Comparison of ENCODE assay signal across 10 cellular contexts in the genomic region with DNA sequence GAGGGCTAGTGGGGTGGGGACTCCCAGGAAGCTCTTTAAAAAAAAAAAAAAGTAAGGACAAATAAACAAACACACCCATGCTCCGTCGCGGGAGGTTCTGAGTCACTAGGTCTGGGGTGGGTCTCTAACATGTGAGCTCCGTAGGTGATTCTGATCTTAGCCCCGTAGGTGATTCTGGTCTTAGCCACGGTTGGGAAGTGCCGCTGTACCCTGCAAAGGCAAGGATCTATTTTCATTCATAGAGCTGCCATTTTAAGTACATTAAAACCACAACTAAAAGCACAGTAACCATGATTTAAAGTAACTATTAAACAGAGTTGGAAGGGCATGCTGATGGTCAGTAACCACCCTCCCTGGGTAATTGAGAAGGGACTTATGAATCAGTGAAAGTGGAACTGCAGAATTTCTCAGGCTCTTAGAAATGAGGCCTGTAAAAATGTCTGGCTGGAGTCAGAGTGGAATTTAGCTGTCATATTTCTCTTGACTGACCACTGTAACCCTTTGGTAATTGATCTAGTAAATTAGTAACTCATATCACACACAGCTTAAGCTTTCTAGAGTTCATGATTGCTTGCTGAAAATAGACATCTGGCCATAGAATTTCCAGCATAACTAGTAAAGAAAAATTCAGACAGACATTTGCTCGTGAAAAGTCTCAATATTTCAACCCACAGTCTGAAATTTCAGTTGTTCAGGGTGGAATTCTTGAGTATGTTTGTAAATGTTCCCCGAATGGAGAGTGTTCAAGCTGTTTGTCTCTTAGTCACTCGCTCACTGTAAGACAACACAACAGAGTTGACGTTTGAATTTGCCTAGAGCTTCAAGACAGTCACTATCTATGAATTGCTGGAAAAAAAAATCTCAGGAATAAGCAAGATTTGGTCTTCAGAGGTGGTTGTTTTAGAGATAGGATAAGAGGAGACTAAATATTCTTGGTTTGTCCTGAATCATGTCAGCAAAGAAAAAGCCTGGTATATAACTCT. TPM values are rescaled to one million over a fixed set of nuclear protein-coding genes. Genes with fewer than 3 reads are reported as not detected.
DNase-seq lines count a peak whose midpoint lies in the region; ATAC-seq and TF ChIP-seq lines count a peak whose summit lies in the region.
"Had no signal": no experiment of that assay in that cellular context is flagged by ENCODE, and none has a peak within 500 bp of the region (broad histone marks: within the 10 kb centered on the region; RNA-seq: fewer than 3 reads in every experiment).

No MANE protein-coding gene starts in this region.

- H3K36me3 ChIP-seq in osteoblast (ENCODE audit: insufficient read depth, low read length) = no peaks in the 10 kb centered on the region

- H3K27me3 Mint-ChIP-seq in activated CD4-positive, alpha-beta T cell treated with anti-CD3 and anti-CD28 coated beads for 36 hours = peaks cover 2% of the 10 kb centered on the region

- H3K4me3 ChIP-seq in fibroblast of mammary gland (ENCODE audit: control insufficient read depth, low read depth, low read length) = no peak overlapping the region
- H3K4me3 ChIP-seq in osteoblast (ENCODE audit: insufficient read depth, low read length) = peak overlapping the region; percentile 36

- H3K27ac Mint-ChIP-seq in activated CD4-positive, alpha-beta T cell treated with anti-CD3 and anti-CD28 coated beads for 36 hours = no peak overlapping the region
- H3K27ac Mint-ChIP-seq: activated CD8-positive, alpha-beta T cell treated with anti-CD3 and anti-CD28 coated beads, Interleukin-2, amount 10 ng/mL, durations not matched to agents 7 days and 5 days had no signal

- peaks cover 2% of the 10 kb centered on the region for H3K9me3 Mint-ChIP-seq in activated CD4-positive, alpha-beta T cell treated with anti-CD3 and anti-CD28 coated beads for 36 hours (ENCODE audit: low read depth)

- peak overlapping the region; percentile 66 for H3K4me2 ChIP-seq in osteoblast (ENCODE audit: insufficient read depth, low read length)

- H3K27me3 ChIP-seq in osteoblast (ENCODE audit: insufficient read depth, low read length) = no peaks in the 10 kb centered on the region

- H3K4me3 Mint-ChIP-seq in activated CD4-positive, alpha-beta T cell treated with anti-CD3 and anti-CD28 coated beads for 36 hours = no peak overlapping the region
- H3K4me3 Mint-ChIP-seq: activated CD8-positive, alpha-beta T cell treated with anti-CD3 and anti-CD28 coated beads, Interleukin-2, amount 10 ng/mL, durations not matched to agents 7 days and 5 days had no signal

- CTCF ChIA-PET in activated CD4-positive, alpha-beta T cell treated with anti-CD3 and anti-CD28 coated beads for 36 hours (lab: Charles Lee) = no interaction called here

- DNase-seq in GM04503 (ENCODE audit: low read depth) (peak; percentile 11), LHCN-M2 (ENCODE audit: low read depth) (peak; percentile 57), fibroblast of mammary gland (ENCODE audit: low read depth) (peak; percentile 61), osteoblast (ENCODE audit: insufficient read length, low spot score, missing footprints) (no peak), SIG-M5 (lab: John Stamatoyannopoulos, UW) (no peak), CD1c-positive myeloid dendritic cell (ENCODE audit: extremely low spot score) (no peak), NCI-H1105 treated with DMSO at 0.1 percent for 48 hours (lab: John Stamatoyannopoulos, UW) (no peak)
- DNase-seq in activated CD4-positive, alpha-beta T cell treated with anti-CD3 and anti-CD28 coated beads for 36 hours = no peak
- DNase-seq: activated CD8-positive, alpha-beta T cell treated with anti-CD3 and anti-CD28 coated beads, Interleukin-2, amount 10 ng/mL, durations not matched to agents 7 days and 5 days; DMS 273 treated with DMSO at 0.1 percent for 48 hours had no signal

- no peaks in the 10 kb centered on the region for H3K4me1 Mint-ChIP-seq in activated CD4-positive, alpha-beta T cell treated with anti-CD3 and anti-CD28 coated beads for 36 hours

- H2AFZ ChIP-seq in osteoblast (ENCODE audit: low read length) = peak overlapping the region; percentile 80

- H3K36me3 Mint-ChIP-seq in activated CD4-positive, alpha-beta T cell treated with anti-CD3 and anti-CD28 coated beads for 36 hours (ENCODE audit: low read depth) = no peaks in the 10 kb centered on the region

- POLR2A ChIA-PET in activated CD4-positive, alpha-beta T cell treated with anti-CD3 and anti-CD28 coated beads for 36 hours (lab: Charles Lee) = interaction anchor here (0.6 kb wide), 1 partner anchor 18 kb away, joined by 3 read pairs; no protein-coding TSS in a partner anchor

- intact Hi-C loops in activated CD4-positive, alpha-beta T cell treated with anti-CD3 and anti-CD28 coated beads for 36 hours (cut with DNase I, micrococcal nuclease) = no loop called here

- no peaks in the 10 kb centered on the region for H3K79me2 ChIP-seq in osteoblast (ENCODE audit: insufficient read depth, low read length)

- H4K20me1 ChIP-seq in osteoblast (ENCODE audit: insufficient read depth, low read length) = no peaks in the 10 kb centered on the region

- TF ChIP-seq CTCF in fibroblast of mammary gland (conservative IDR thresholded peaks at IDR 0.05; ENCODE audit: control insufficient read depth, insufficient read depth, low read depth, low read length) (no peak), osteoblast (IDR thresholded peaks at IDR 0.05; ENCODE audit: extremely low read depth, low read depth, low read length) (no peak)

- no peak for ATAC-seq in activated CD4-positive, alpha-beta T cell treated with anti-CD3 and anti-CD28 coated beads for 36 hours
- ATAC-seq: activated CD8-positive, alpha-beta T cell treated with anti-CD3 and anti-CD28 coated beads, Interleukin-2, amount 10 ng/mL, durations not matched to agents 7 days and 5 days had no signal

- H3K9me3 ChIP-seq in osteoblast (ENCODE audit: low read depth, low read length) = no peaks in the 10 kb centered on the region

- peaks cover 20% of the 10 kb centered on the region for H3K4me1 ChIP-seq in osteoblast (ENCODE audit: insufficient read depth, low read length)

- peak overlapping the region; percentile 33 for H3K27ac ChIP-seq in osteoblast (ENCODE audit: low read depth, low read length)

RNA-seq across cellular contexts. Expression of a gene that starts 34.2 kb away (rescaled TPM):
- total RNA-seq in LHCN-M2 (2014; rRNA removed) = 2.9 and 3.4 TPM in 2 replicates
- 6.2 TPM for polyA plus RNA-seq in LHCN-M2 (2012)
- 9.0 and 10.6 TPM in 2 replicates for total RNA-seq in osteoblast
- 1 to 10 TPM in 1 of 2 experiments, under 1 TPM in 1; 0.87 to 1.7 TPM for total RNA-seq in activated CD4-positive, alpha-beta T cell treated with anti-CD3 and anti-CD28 coated beads for 36 hours

Comparison
In these comparisons a context has a peak if more than half of its experiments do, and no peak if none do; other contexts are left out.
1. DNase-seq: peak in GM04503 (single experiment), LHCN-M2 (single experiment) and fibroblast of mammary gland (single experiment); none in osteoblast (single experiment), SIG-M5 (single experiment), CD1c-positive myeloid dendritic cell (single experiment), activated CD4-positive, alpha-beta T cell treated with anti-CD3 and anti-CD28 coated beads for 36 hours (single experiment) and NCI-H1105 treated with DMSO at 0.1 percent for 48 hours (single experiment).